ENCODE assay signal across 21 cellular contexts in the genomic region with DNA sequence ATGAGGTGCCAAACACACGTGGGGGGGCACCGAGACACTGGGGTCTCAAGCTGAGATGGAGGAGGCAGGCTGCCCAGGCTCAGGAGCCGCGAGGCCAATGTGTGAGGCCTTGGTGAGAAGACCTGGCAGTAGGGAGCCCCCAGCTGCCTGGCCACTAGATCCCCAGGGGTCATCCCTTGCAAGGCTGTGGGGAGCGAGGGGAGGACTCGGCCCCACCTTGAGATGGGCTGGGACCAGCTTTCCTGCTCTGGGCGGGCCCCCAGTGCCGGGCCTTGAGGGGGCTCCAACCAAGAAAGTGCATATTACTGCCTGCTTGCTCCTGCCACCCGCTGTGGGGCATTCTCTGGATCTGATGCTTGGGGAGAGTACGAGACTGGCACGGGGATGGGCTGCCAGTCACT.
"Had no signal": no experiment of that assay in that cellular context is flagged by ENCODE, and none has a peak within 500 bp of the region (broad histone marks: within the 10 kb centered on the region; RNA-seq: fewer than 3 reads in every experiment).

No MANE protein-coding gene starts in this region.

- H3K27me3 ChIP-seq: left lung, upper lobe of left lung had no signal

- DNase-seq: activated CD4-positive, alpha-beta T cell treated with anti-CD3 and anti-CD28 coated beads for 1 hour; activated CD4-positive, alpha-beta T cell treated with anti-CD3 and anti-CD28 coated beads, Interleukin-2, amount 50 U/mL, for 1 hour; activated CD8-positive, alpha-beta T cell treated with anti-CD3 and anti-CD28 coated beads, Interleukin-2, amount 10 ng/mL, durations not matched to agents 7 days and 5 days; activated naive CD8-positive, alpha-beta T cell treated with anti-CD3 and anti-CD28 coated beads for 36 hours; effector CD4-positive, alpha-beta T cell; erythroblast; foreskin fibroblast; nucleus accumbens; stimulated activated CD4-positive, alpha-beta T cell treated with anti-CD3 and anti-CD28 coated beads, Interleukin-4, amount 100 ng/mL, for 24 hours; stimulated activated naive CD4-positive, alpha-beta T cell treated with Interleukin-2 at 50 U/mL for 16 hours; T-helper 1 cell; upper lobe of left lung had no signal

- H3K4me3 ChIP-seq: left lung, thoracic aorta, upper lobe of left lung had no signal

- H3K36me3 Mint-ChIP-seq: activated naive CD8-positive, alpha-beta T cell treated with anti-CD3 and anti-CD28 coated beads for 36 hours; memory B cell had no signal

- H3K27ac ChIP-seq: left lung, thoracic aorta, upper lobe of left lung had no signal

- H3K27ac Mint-ChIP-seq: activated CD8-positive, alpha-beta T cell treated with anti-CD3 and anti-CD28 coated beads, Interleukin-2, amount 10 ng/mL, durations not matched to agents 7 days and 5 days; activated naive CD8-positive, alpha-beta T cell treated with anti-CD3 and anti-CD28 coated beads for 36 hours; dendritic cell treated with granulocyte-macrophage colony-stimulating factor and Interleukin-4, amounts not matched to agents 40 ng/mL and 50 ng/mL, for 4 days; memory B cell; nephron had no signal

- H3K9me3 Mint-ChIP-seq: activated naive CD8-positive, alpha-beta T cell treated with anti-CD3 and anti-CD28 coated beads for 36 hours; dendritic cell treated with granulocyte-macrophage colony-stimulating factor and Interleukin-4, amounts not matched to agents 40 ng/mL and 50 ng/mL, for 4 days; memory B cell; nephron had no signal

- FAIRE-seq: bronchial epithelial cell, endometrium, keratinocyte, TTC549 had no signal

- H3K36me3 ChIP-seq: left lung, thoracic aorta, upper lobe of left lung had no signal

- H3K27me3 Mint-ChIP-seq: dendritic cell treated with granulocyte-macrophage colony-stimulating factor and Interleukin-4, amounts not matched to agents 40 ng/mL and 50 ng/mL, for 4 days had no signal

- H3K4me1 Mint-ChIP-seq: activated naive CD8-positive, alpha-beta T cell treated with anti-CD3 and anti-CD28 coated beads for 36 hours; memory B cell had no signal

- H3K4me1 ChIP-seq: left lung, upper lobe of left lung had no signal

- H3K9me3 ChIP-seq: left lung, thoracic aorta, upper lobe of left lung had no signal

- H3K4me3 Mint-ChIP-seq: activated CD8-positive, alpha-beta T cell treated with anti-CD3 and anti-CD28 coated beads, Interleukin-2, amount 10 ng/mL, durations not matched to agents 7 days and 5 days; activated naive CD8-positive, alpha-beta T cell treated with anti-CD3 and anti-CD28 coated beads for 36 hours; dendritic cell treated with granulocyte-macrophage colony-stimulating factor and Interleukin-4, amounts not matched to agents 40 ng/mL and 50 ng/mL, for 4 days; memory B cell had no signal
